8 cellular contexts compared by ENCODE assay signal in genomic region chr7:39732837-39733804, GRCh38.
DNase-seq lines count a peak whose midpoint lies in the region; ATAC-seq, FAIRE-seq and TF ChIP-seq lines count a peak whose summit lies in the region.

No MANE protein-coding gene starts in this region.

- peak overlapping the region; percentile 81 to 92 (median 91) for H3K27ac Mint-ChIP-seq in nephron

- ATAC-seq in stimulated activated naive CD8-positive, alpha-beta T cell treated with anti-CD3 and anti-CD28 coated beads, Interleukin-15, Interleukin-2, amounts not matched to agents 100 U/mL and 50 U/mL, for 24 hours = peak; percentile 93

- no peaks in the 10 kb centered on the region for H3K9me3 Mint-ChIP-seq in nephron

- no peaks in the 10 kb centered on the region for H3K36me3 Mint-ChIP-seq in nephron (ENCODE audit: low read depth)

- DNase-seq in ELF-1 (ENCODE audit: low read depth, low spot score) (peak; percentile 97), H54 (ENCODE audit: insufficient read length, low spot score) (peak; percentile 99), LoVo (ENCODE audit: low spot score) (peak; percentile 95), RWPE1 (ENCODE audit: low spot score) (peak; percentile 94), fibroblast of pulmonary artery (ENCODE audit: low read depth) (peak; percentile 97)
- peak; percentile 86 for DNase-seq in activated effector memory CD4-positive, alpha-beta T cell treated with Interleukin-2 at 50 U/mL for 16 hours
- peak; percentile 99 for DNase-seq in stimulated activated naive CD8-positive, alpha-beta T cell treated with anti-CD3 and anti-CD28 coated beads, Interleukin-15, Interleukin-2, amounts not matched to agents 100 U/mL and 50 U/mL, for 24 hours

- peak; percentile 63 for TF ChIP-seq POLR2A in H54 (IDR thresholded peaks at IDR 0.05; ENCODE audit: low read depth, low read length)

- TF ChIP-seq CTCF in RWPE1 (conservative IDR thresholded peaks at IDR 0.05; ENCODE audit: low read depth) (no peak), fibroblast of pulmonary artery (IDR thresholded peaks at IDR 0.05; ENCODE audit: low read length, missing control alignments) (no peak), nephron (IDR thresholded peaks at IDR 0.05; ENCODE audit: unreplicated experiment in 3 of 3) (no peak)

- H3K27ac ChIP-seq in RWPE1 = peak overlapping the region; percentile 70

- peaks cover 31% of the 10 kb centered on the region for H3K4me1 Mint-ChIP-seq in nephron

- peak overlapping the region; percentile 84 to 96 (median 84) for H3K4me3 Mint-ChIP-seq in nephron

- CTCF ChIA-PET in RWPE1 (lab: Yijun Ruan, JAX) = interaction anchor here (0.6 to 1.1 kb wide), 2 partner anchors 13 to 154 kb away, joined by 3 to 4 read pairs; no protein-coding TSS in a partner anchor

- POLR2A ChIA-PET in RWPE1 (lab: Yijun Ruan, JAX; ENCODE audit: low non-redundant PET) = interaction anchor here (0.6 kb wide), 1 partner anchor 109 kb away, joined by 3 read pairs; no protein-coding TSS in a partner anchor

- H3K27me3 Mint-ChIP-seq in nephron (ENCODE audit: low read depth) = peaks cover 7% of the 10 kb centered on the region

- peak overlapping the region; percentile 53 for H3K4me3 ChIP-seq in fibroblast of pulmonary artery (replicated peaks; ENCODE audit: low read depth, low read length)

- FAIRE-seq in H54 (lab: Jason Lieb, UNC) = peak; percentile 61

Comparison
In these comparisons a context has a peak if more than half of its experiments do, and no peak if none do; other contexts are left out.
1. Peak in every context shown above with its lines: DNase-seq, ATAC-seq, H3K4me3 ChIP-seq and H3K27ac ChIP-seq.